26 cellular contexts compared by ENCODE assay signal in genomic region chr2:53958443-53958842, GRCh38.
"Had no signal": no experiment of that assay in that cellular context is flagged by ENCODE, and none has a peak within 500 bp of the region (broad histone marks: within the 10 kb centered on the region; RNA-seq: fewer than 3 reads in every experiment).

No MANE protein-coding gene starts in this region.

- H3K4me3 ChIP-seq: colonic mucosa, esophagus squamous epithelium, lower lobe of right lung, neural progenitor cell, right lobe of liver, smooth muscle cell, suprapubic skin, transverse colon, upper lobe of right lung, uterus had no signal

- H3K9ac ChIP-seq: neural progenitor cell, parathyroid adenoma had no signal

- H3K27ac ChIP-seq: colonic mucosa, esophagus squamous epithelium, lower lobe of right lung, neural progenitor cell, parathyroid adenoma, right lobe of liver, suprapubic skin, transverse colon, upper lobe of right lung had no signal

- H3K9me3 Mint-ChIP-seq: dendritic cell treated with granulocyte-macrophage colony-stimulating factor and Interleukin-4, amounts not matched to agents 40 ng/mL and 50 ng/mL, for 4 days; nephron; stimulated activated naive CD8-positive, alpha-beta T cell treated with anti-CD3 and anti-CD28 coated beads, Interleukin-15, amount 100 ng/mL, for 72 hours had no signal

- ATAC-seq: left ventricle myocardium superior; lower lobe of right lung; right lobe of liver; stimulated activated naive CD8-positive, alpha-beta T cell treated with anti-CD3 and anti-CD28 coated beads, Interleukin-15, amount 100 ng/mL, for 72 hours; upper lobe of right lung had no signal

- H3K27me3 Mint-ChIP-seq: dendritic cell treated with granulocyte-macrophage colony-stimulating factor and Interleukin-4, amounts not matched to agents 40 ng/mL and 50 ng/mL, for 4 days; progenitor cell of endocrine pancreas; stimulated activated naive CD8-positive, alpha-beta T cell treated with anti-CD3 and anti-CD28 coated beads, Interleukin-15, amount 100 ng/mL, for 72 hours had no signal

- H2AFZ ChIP-seq: neural progenitor cell, parathyroid adenoma had no signal

- H3K9me3 ChIP-seq: colonic mucosa, esophagus squamous epithelium, lower lobe of right lung, right lobe of liver, suprapubic skin, transverse colon, upper lobe of right lung, uterus had no signal

- H3K27ac Mint-ChIP-seq: dendritic cell treated with granulocyte-macrophage colony-stimulating factor and Interleukin-4, amounts not matched to agents 40 ng/mL and 50 ng/mL, for 4 days; nephron; neural progenitor cell; progenitor cell of endocrine pancreas had no signal

- H3K4me2 ChIP-seq: smooth muscle cell had no signal

- H3K4me1 ChIP-seq: colonic mucosa, parathyroid adenoma, right lobe of liver, uterus had no signal

- DNase-seq: colonic mucosa; effector memory CD4-positive, alpha-beta T cell; erythroblast; esophagus squamous epithelium; foreskin melanocyte; hypothalamus; left ventricle myocardium superior; lower lobe of right lung; right lobe of liver; stimulated activated CD4-positive, alpha-beta T cell treated with anti-CD3 and anti-CD28 coated beads, Interleukin-12 subunit alpha, Interleukin-12 subunit beta, amount 100 ng/mL, for 4 hours; stimulated activated CD4-positive, alpha-beta T cell treated with anti-CD3 and anti-CD28 coated beads, Interleukin-1b, Interleukin-23, amount 100 ng/mL, for 48 hours; stimulated activated CD4-positive, alpha-beta T cell treated with anti-CD3 and anti-CD28 coated beads, Interleukin-4, amount 100 ng/mL, for 1 hour; stimulated activated CD8-positive, alpha-beta memory T cell treated with anti-CD3 and anti-CD28 coated beads, Interleukin-4, amount 100 ng/mL, for 48 hours; stimulated activated naive CD4-positive, alpha-beta T cell; stimulated activated naive CD8-positive, alpha-beta T cell treated with anti-CD3 and anti-CD28 coated beads, Interleukin-15, amount 100 ng/mL, for 72 hours; transverse colon; upper lobe of right lung; uterus had no signal

- H3K27me3 ChIP-seq: colonic mucosa, esophagus squamous epithelium, neural progenitor cell, right lobe of liver, suprapubic skin, transverse colon, upper lobe of right lung, uterus had no signal

- H3K36me3 ChIP-seq: colonic mucosa, esophagus squamous epithelium, lower lobe of right lung, neural progenitor cell, right lobe of liver, suprapubic skin, transverse colon, upper lobe of right lung, uterus had no signal

- FAIRE-seq: keratinocyte had no signal

- H3K4me3 Mint-ChIP-seq: dendritic cell treated with granulocyte-macrophage colony-stimulating factor and Interleukin-4, amounts not matched to agents 40 ng/mL and 50 ng/mL, for 4 days; nephron; neural progenitor cell; stimulated activated naive CD8-positive, alpha-beta T cell treated with anti-CD3 and anti-CD28 coated beads, Interleukin-15, amount 100 ng/mL, for 72 hours had no signal
